Comparison of ENCODE assay signal across 1 cellular context in the genomic region with DNA sequence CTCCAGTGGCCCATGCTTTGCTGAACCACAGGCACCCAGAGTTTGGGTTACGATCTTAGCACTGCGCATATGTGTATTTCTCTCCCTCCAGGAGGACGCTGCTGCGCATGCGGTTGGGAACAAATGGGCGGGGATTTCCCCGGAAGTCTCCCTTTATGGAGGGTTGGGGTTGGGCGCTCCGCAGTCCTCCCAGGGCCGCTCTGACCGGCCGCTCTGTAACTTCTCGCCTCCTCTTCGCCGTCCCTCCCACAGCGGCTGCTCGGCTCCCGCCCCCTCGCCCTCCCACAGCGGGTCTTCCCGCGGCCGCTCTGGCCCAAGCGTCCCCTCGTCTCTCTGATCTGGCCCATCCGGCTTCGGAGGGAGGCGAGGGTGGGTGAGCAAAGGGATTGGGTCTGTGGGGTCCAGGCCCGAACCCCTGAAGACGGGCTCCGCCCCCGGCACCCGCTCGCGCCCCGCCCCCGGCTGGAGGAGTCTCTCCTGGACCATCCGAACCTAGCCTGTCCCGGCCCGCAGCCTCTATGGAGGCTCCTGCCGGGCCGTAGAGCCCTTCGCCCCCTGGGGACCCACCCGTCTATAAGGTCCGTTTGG.
TF ChIP-seq lines count a peak whose summit lies in the region.

A gene with protein sequence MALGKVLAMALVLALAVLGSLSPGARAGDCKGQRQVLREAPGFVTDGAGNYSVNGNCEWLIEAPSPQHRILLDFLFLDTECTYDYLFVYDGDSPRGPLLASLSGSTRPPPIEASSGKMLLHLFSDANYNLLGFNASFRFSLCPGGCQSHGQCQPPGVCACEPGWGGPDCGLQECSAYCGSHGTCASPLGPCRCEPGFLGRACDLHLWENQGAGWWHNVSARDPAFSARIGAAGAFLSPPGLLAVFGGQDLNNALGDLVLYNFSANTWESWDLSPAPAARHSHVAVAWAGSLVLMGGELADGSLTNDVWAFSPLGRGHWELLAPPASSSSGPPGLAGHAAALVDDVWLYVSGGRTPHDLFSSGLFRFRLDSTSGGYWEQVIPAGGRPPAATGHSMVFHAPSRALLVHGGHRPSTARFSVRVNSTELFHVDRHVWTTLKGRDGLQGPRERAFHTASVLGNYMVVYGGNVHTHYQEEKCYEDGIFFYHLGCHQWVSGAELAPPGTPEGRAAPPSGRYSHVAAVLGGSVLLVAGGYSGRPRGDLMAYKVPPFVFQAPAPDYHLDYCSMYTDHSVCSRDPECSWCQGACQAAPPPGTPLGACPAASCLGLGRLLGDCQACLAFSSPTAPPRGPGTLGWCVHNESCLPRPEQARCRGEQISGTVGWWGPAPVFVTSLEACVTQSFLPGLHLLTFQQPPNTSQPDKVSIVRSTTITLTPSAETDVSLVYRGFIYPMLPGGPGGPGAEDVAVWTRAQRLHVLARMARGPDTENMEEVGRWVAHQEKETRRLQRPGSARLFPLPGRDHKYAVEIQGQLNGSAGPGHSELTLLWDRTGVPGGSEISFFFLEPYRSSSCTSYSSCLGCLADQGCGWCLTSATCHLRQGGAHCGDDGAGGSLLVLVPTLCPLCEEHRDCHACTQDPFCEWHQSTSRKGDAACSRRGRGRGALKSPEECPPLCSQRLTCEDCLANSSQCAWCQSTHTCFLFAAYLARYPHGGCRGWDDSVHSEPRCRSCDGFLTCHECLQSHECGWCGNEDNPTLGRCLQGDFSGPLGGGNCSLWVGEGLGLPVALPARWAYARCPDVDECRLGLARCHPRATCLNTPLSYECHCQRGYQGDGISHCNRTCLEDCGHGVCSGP (N-terminal part only) (plus strand): TSS at position 328 of the 588 bp plus-strand sequence. CDS start 609 bp downstream, outside the sequence.

TF ChIP-seq in HepG2, 621 proteins besides CTCF, POLR2A, EP300 and RAD21 (continued from another document and continues in another):
- TF ChIP-seq, protein P1, sequence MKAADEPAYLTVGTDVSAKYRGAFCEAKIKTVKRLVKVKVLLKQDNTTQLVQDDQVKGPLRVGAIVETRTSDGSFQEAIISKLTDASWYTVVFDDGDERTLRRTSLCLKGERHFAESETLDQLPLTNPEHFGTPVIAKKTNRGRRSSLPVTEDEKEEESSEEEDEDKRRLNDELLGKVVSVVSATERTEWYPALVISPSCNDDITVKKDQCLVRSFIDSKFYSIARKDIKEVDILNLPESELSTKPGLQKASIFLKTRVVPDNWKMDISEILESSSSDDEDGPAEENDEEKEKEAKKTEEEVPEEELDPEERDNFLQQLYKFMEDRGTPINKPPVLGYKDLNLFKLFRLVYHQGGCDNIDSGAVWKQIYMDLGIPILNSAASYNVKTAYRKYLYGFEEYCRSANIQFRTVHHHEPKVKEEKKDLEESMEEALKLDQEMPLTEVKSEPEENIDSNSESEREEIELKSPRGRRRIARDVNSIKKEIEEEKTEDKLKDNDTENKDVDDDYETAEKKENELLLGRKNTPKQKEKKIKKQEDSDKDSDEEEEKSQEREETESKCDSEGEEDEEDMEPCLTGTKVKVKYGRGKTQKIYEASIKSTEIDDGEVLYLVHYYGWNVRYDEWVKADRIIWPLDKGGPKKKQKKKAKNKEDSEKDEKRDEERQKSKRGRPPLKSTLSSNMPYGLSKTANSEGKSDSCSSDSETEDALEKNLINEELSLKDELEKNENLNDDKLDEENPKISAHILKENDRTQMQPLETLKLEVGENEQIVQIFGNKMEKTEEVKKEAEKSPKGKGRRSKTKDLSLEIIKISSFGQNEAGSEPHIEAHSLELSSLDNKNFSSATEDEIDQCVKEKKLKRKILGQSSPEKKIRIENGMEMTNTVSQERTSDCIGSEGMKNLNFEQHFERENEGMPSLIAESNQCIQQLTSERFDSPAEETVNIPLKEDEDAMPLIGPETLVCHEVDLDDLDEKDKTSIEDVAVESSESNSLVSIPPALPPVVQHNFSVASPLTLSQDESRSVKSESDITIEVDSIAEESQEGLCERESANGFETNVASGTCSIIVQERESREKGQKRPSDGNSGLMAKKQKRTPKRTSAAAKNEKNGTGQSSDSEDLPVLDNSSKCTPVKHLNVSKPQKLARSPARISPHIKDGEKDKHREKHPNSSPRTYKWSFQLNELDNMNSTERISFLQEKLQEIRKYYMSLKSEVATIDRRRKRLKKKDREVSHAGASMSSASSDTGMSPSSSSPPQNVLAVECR (CRISPR knock-in tag; IDR thresholded peaks at IDR 0.05; ENCODE audit: borderline replicate concordance), result peak; percentile 77
- TF ChIP-seq ZNF619 (CRISPR knock-in tag; IDR thresholded peaks at IDR 0.05), result 0 out of 2 replicates have a peak, but pooled peaks have one; percentile 9
- TF ChIP-seq GFI1 (CRISPR knock-in tag; IDR thresholded peaks at IDR 0.05; ENCODE audit: borderline replicate concordance), result peak; percentile 36; the same call in 1 of the 2 replicates
- peak; percentile 59; the same call in 1 of the 2 replicates for TF ChIP-seq PHF21A (CRISPR knock-in tag; IDR thresholded peaks at IDR 0.05)
- TF ChIP-seq, protein P2, sequence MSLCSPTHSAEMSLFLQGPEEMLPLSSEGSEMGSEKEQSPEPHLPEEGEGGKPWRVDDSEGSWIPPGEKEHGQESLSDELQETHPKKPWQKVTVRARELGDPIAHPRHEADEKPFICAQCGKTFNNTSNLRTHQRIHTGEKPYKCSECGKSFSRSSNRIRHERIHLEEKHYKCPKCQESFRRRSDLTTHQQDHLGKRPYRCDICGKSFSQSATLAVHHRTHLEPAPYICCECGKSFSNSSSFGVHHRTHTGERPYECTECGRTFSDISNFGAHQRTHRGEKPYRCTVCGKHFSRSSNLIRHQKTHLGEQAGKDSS (CRISPR knock-in tag; IDR thresholded peaks at IDR 0.05; ENCODE audit: borderline replicate concordance, low read depth), result peak; percentile 56; the same call in 1 of the 2 replicates
- 0 out of 2 replicates have a peak, but pooled peaks have one; percentile 29 for TF ChIP-seq WIZ (CRISPR knock-in tag; IDR thresholded peaks at IDR 0.05)
- TF ChIP-seq ZSCAN31 (CRISPR knock-in tag; IDR thresholded peaks at IDR 0.05; ENCODE audit: low read depth), result no peak
- TF ChIP-seq, protein P3, sequence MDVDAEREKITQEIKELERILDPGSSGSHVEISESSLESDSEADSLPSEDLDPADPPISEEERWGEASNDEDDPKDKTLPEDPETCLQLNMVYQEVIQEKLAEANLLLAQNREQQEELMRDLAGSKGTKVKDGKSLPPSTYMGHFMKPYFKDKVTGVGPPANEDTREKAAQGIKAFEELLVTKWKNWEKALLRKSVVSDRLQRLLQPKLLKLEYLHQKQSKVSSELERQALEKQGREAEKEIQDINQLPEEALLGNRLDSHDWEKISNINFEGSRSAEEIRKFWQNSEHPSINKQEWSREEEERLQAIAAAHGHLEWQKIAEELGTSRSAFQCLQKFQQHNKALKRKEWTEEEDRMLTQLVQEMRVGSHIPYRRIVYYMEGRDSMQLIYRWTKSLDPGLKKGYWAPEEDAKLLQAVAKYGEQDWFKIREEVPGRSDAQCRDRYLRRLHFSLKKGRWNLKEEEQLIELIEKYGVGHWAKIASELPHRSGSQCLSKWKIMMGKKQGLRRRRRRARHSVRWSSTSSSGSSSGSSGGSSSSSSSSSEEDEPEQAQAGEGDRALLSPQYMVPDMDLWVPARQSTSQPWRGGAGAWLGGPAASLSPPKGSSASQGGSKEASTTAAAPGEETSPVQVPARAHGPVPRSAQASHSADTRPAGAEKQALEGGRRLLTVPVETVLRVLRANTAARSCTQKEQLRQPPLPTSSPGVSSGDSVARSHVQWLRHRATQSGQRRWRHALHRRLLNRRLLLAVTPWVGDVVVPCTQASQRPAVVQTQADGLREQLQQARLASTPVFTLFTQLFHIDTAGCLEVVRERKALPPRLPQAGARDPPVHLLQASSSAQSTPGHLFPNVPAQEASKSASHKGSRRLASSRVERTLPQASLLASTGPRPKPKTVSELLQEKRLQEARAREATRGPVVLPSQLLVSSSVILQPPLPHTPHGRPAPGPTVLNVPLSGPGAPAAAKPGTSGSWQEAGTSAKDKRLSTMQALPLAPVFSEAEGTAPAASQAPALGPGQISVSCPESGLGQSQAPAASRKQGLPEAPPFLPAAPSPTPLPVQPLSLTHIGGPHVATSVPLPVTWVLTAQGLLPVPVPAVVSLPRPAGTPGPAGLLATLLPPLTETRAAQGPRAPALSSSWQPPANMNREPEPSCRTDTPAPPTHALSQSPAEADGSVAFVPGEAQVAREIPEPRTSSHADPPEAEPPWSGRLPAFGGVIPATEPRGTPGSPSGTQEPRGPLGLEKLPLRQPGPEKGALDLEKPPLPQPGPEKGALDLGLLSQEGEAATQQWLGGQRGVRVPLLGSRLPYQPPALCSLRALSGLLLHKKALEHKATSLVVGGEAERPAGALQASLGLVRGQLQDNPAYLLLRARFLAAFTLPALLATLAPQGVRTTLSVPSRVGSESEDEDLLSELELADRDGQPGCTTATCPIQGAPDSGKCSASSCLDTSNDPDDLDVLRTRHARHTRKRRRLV (CRISPR knock-in tag; IDR thresholded peaks at IDR 0.05), result 0 out of 2 replicates have a peak, but pooled peaks have one; percentile 67
- TF ChIP-seq ADNP (CRISPR knock-in tag; IDR thresholded peaks at IDR 0.05), result no peak
- TF ChIP-seq SP1 (IDR thresholded peaks at IDR 0.05), result no peak
- TF ChIP-seq SP1 (CRISPR knock-in tag; IDR thresholded peaks at IDR 0.05), result peak; percentile 84
- TF ChIP-seq, protein P4, sequence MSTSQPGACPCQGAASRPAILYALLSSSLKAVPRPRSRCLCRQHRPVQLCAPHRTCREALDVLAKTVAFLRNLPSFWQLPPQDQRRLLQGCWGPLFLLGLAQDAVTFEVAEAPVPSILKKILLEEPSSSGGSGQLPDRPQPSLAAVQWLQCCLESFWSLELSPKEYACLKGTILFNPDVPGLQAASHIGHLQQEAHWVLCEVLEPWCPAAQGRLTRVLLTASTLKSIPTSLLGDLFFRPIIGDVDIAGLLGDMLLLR (CRISPR knock-in tag; IDR thresholded peaks at IDR 0.05), result no peak
- peak; percentile 63; the same call in 1 of the 2 replicates for TF ChIP-seq SNAPC2 (CRISPR knock-in tag; IDR thresholded peaks at IDR 0.05)
- TF ChIP-seq GATAD2A (CRISPR knock-in tag; IDR thresholded peaks at IDR 0.05), result peak; percentile 52; the same call in 1 of the 2 replicates
- TF ChIP-seq FOXK2 (IDR thresholded peaks at IDR 0.05), result peak; percentile 42; the same call in 1 of the 2 replicates
- TF ChIP-seq PHF8 (CRISPR knock-in tag; IDR thresholded peaks at IDR 0.05), result peak; percentile 80
- TF ChIP-seq, protein P5, sequence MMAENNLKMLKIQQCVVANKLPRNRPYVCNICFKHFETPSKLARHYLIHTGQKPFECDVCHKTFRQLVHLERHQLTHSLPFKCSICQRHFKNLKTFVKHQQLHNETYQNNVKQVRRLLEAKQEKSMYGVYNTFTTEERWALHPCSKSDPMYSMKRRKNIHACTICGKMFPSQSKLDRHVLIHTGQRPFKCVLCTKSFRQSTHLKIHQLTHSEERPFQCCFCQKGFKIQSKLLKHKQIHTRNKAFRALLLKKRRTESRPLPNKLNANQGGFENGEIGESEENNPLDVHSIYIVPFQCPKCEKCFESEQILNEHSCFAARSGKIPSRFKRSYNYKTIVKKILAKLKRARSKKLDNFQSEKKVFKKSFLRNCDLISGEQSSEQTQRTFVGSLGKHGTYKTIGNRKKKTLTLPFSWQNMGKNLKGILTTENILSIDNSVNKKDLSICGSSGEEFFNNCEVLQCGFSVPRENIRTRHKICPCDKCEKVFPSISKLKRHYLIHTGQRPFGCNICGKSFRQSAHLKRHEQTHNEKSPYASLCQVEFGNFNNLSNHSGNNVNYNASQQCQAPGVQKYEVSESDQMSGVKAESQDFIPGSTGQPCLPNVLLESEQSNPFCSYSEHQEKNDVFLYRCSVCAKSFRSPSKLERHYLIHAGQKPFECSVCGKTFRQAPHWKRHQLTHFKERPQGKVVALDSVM (CRISPR knock-in tag; IDR thresholded peaks at IDR 0.05), result peak; percentile 81; the same call in 1 of the 2 replicates
- no peak for TF ChIP-seq CHD2 (IDR thresholded peaks at IDR 0.05; ENCODE audit: low read depth, low read length)
- TF ChIP-seq, protein P6, sequence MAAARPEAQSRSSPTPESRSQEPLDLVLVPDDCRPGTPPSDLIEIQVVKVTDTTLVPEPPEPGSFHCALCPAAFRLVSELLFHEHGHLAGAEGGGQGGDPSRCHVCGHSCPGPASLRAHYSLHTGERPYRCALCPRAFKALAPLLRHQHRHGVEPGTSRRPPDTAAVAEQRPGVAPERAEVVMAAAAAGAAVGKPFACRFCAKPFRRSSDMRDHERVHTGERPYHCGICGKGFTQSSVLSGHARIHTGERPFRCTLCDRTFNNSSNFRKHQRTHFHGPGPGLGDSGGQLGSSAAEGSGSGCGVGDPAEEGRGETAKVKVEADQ (CRISPR knock-in tag; IDR thresholded peaks at IDR 0.05; ENCODE audit: borderline replicate concordance), result peak; percentile 43; the same call in 1 of the 2 replicates
- TF ChIP-seq HHEX (CRISPR knock-in tag; IDR thresholded peaks at IDR 0.05), result no peak
- no peak for TF ChIP-seq ZFP37 (CRISPR knock-in tag; IDR thresholded peaks at IDR 0.05; ENCODE audit: borderline replicate concordance)
- TF ChIP-seq ZNF614 (CRISPR knock-in tag; IDR thresholded peaks at IDR 0.05; ENCODE audit: borderline replicate concordance), result peak; percentile 21; the same call in 1 of the 2 replicates
- 0 out of 2 replicates have a peak, but pooled peaks have one; percentile 32 for TF ChIP-seq DR1 (CRISPR knock-in tag; IDR thresholded peaks at IDR 0.05)
- TF ChIP-seq, protein P7, sequence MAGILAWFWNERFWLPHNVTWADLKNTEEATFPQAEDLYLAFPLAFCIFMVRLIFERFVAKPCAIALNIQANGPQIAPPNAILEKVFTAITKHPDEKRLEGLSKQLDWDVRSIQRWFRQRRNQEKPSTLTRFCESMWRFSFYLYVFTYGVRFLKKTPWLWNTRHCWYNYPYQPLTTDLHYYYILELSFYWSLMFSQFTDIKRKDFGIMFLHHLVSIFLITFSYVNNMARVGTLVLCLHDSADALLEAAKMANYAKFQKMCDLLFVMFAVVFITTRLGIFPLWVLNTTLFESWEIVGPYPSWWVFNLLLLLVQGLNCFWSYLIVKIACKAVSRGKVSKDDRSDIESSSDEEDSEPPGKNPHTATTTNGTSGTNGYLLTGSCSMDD (CRISPR knock-in tag; IDR thresholded peaks at IDR 0.05), result peak; percentile 58; the same call in 1 of the 2 replicates
- TF ChIP-seq TBP (CRISPR knock-in tag; IDR thresholded peaks at IDR 0.05), result no peak
- TF ChIP-seq SP5 (CRISPR knock-in tag; IDR thresholded peaks at IDR 0.05; ENCODE audit: borderline replicate concordance, low read depth), result peak; percentile 73
- no peak for TF ChIP-seq ZNF562 (CRISPR knock-in tag; IDR thresholded peaks at IDR 0.05; ENCODE audit: borderline replicate concordance)
- TF ChIP-seq ZNF879 (CRISPR knock-in tag; IDR thresholded peaks at IDR 0.05), result no peak
- no peak for TF ChIP-seq CREB1 (IDR thresholded peaks at IDR 0.05)
- peak; percentile 42; the same call in 1 of the 2 replicates for TF ChIP-seq CREB1 (CRISPR knock-in tag; IDR thresholded peaks at IDR 0.05)
- peak; percentile 78 for TF ChIP-seq ZFY (CRISPR knock-in tag; IDR thresholded peaks at IDR 0.05)
- TF ChIP-seq CEBPG (CRISPR knock-in tag; IDR thresholded peaks at IDR 0.05), result 0 out of 2 replicates have a peak, but pooled peaks have one; percentile 22
- TF ChIP-seq ZC3H13 (CRISPR knock-in tag; IDR thresholded peaks at IDR 0.05), result peak; percentile 51; the same call in 1 of the 2 replicates
- TF ChIP-seq ZNF383 (CRISPR knock-in tag; IDR thresholded peaks at IDR 0.05; ENCODE audit: borderline replicate concordance), result no peak
- TF ChIP-seq, protein P8, sequence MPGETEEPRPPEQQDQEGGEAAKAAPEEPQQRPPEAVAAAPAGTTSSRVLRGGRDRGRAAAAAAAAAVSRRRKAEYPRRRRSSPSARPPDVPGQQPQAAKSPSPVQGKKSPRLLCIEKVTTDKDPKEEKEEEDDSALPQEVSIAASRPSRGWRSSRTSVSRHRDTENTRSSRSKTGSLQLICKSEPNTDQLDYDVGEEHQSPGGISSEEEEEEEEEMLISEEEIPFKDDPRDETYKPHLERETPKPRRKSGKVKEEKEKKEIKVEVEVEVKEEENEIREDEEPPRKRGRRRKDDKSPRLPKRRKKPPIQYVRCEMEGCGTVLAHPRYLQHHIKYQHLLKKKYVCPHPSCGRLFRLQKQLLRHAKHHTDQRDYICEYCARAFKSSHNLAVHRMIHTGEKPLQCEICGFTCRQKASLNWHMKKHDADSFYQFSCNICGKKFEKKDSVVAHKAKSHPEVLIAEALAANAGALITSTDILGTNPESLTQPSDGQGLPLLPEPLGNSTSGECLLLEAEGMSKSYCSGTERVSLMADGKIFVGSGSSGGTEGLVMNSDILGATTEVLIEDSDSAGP (CRISPR knock-in tag; IDR thresholded peaks at IDR 0.05; ENCODE audit: borderline replicate concordance), result peak; percentile 86; the same call in 1 of the 2 replicates
